Comparison of ENCODE assay signal across 31 cellular contexts in genomic region chr13:34939771-34940170, GRCh38.
"Had no signal": no experiment of that assay in that cellular context is flagged by ENCODE, and none has a peak within 500 bp of the region (broad histone marks: within the 10 kb centered on the region; RNA-seq: fewer than 3 reads in every experiment).

No MANE protein-coding gene starts in this region.

- DNase-seq: activated CD4-positive, alpha-beta T cell treated with anti-CD3 and anti-CD28 coated beads, Interleukin-2, amount 10 ng/mL, durations not matched to agents 24 days and 14 days; activated CD4-positive, alpha-beta T cell treated with anti-CD3 and anti-CD28 coated beads, Interleukin-2, amount 50 U/mL, for 4 hours; activated CD8-positive, alpha-beta T cell treated with anti-CD3 and anti-CD28 coated beads for 36 hours; activated effector memory CD4-positive, alpha-beta T cell treated with anti-CD3 and anti-CD28 coated beads, Interleukin-2, amount 50 U/mL, for 16 hours; activated naive CD4-positive, alpha-beta T cell treated with Interleukin-2 at 50 U/mL for 16 hours; activated naive CD8-positive, alpha-beta T cell treated with anti-CD3 and anti-CD28 coated beads, Interleukin-2, amount 10 ng/mL, durations not matched to agents 7 days and 5 days; activated T-cell treated with anti-CD3 and anti-CD28 coated beads, Interleukin-2, amount 50 U/mL, for 1 hour; activated T-cell treated with anti-CD3 and anti-CD28 coated beads, Interleukin-2, amount 50 U/mL, for 72 hours; amygdala; Kasumi-1; MG63; NCI-H1092; NCI-H1436 treated with DMSO at 0.1 percent for 48 hours; NCI-H1694 treated with DMSO at 0.1 percent for 48 hours; NCI-H2029; NCI-H2107; NCI-H2171; NCI-H510A; NCI-H526 treated with DMSO at 0.1 percent for 48 hours; NCI-H774; SHP77; SJCRH30 had no signal

- H3K27ac Mint-ChIP-seq: activated CD4-positive, alpha-beta T cell treated with anti-CD3 and anti-CD28 coated beads, Interleukin-2, amount 10 ng/mL, durations not matched to agents 24 days and 14 days; activated CD8-positive, alpha-beta T cell treated with anti-CD3 and anti-CD28 coated beads for 36 hours; activated naive CD4-positive, alpha-beta T cell treated with anti-CD3 and anti-CD28 coated beads, Interleukin-2, amount 50 U/mL, for 24 hours; activated naive CD8-positive, alpha-beta T cell treated with anti-CD3 and anti-CD28 coated beads, Interleukin-2, amount 10 ng/mL, durations not matched to agents 7 days and 5 days; activated T-cell treated with anti-CD3 and anti-CD28 coated beads, Interleukin-2, amount 50 U/mL, for 72 hours; activated T-helper 17 cell treated with anti-CD3 and anti-CD28 coated beads, Interleukin-2, amount 50 U/mL, for 72 hours; T-helper 1 cell treated with Interleukin-12 subunit alpha and Interleukin-12 subunit beta and Interleukin-4 antibody, amounts not matched to agents 30 μg/mL and 1 μg/mL, for 36 hours; T-helper 2 cell treated with Interferon-gamma antibody and Interleukin-4, amounts not matched to agents 5 μg/mL and 100 μg/mL, for 36 hours had no signal

- H3K27ac ChIP-seq: ascending aorta, cardiac muscle cell, SJCRH30, SK-N-MC had no signal

- H3K4me3 ChIP-seq: ascending aorta, cardiac muscle cell, MG63, SJCRH30, SK-N-MC had no signal

- H3K36me3 ChIP-seq: ascending aorta, cardiac muscle cell, MG63, SJCRH30 had no signal

- ATAC-seq: activated CD8-positive, alpha-beta T cell treated with anti-CD3 and anti-CD28 coated beads for 36 hours; activated T-cell treated with anti-CD3 and anti-CD28 coated beads, Interleukin-2, amount 50 U/mL, for 72 hours; activated T-helper 17 cell treated with anti-CD3 and anti-CD28 coated beads, Interleukin-2, amount 50 U/mL, for 72 hours; Panc1 had no signal

- H3K36me3 Mint-ChIP-seq: activated naive CD4-positive, alpha-beta T cell treated with anti-CD3 and anti-CD28 coated beads, Interleukin-2, amount 50 U/mL, for 24 hours; activated naive CD8-positive, alpha-beta T cell treated with anti-CD3 and anti-CD28 coated beads, Interleukin-2, amount 10 ng/mL, durations not matched to agents 7 days and 5 days had no signal

- H3K4me3 Mint-ChIP-seq: activated CD4-positive, alpha-beta T cell treated with anti-CD3 and anti-CD28 coated beads, Interleukin-2, amount 10 ng/mL, durations not matched to agents 24 days and 14 days; activated CD8-positive, alpha-beta T cell treated with anti-CD3 and anti-CD28 coated beads for 36 hours; activated naive CD4-positive, alpha-beta T cell treated with anti-CD3 and anti-CD28 coated beads, Interleukin-2, amount 50 U/mL, for 24 hours; activated naive CD8-positive, alpha-beta T cell treated with anti-CD3 and anti-CD28 coated beads, Interleukin-2, amount 10 ng/mL, durations not matched to agents 7 days and 5 days; activated T-cell treated with anti-CD3 and anti-CD28 coated beads, Interleukin-2, amount 50 U/mL, for 72 hours; activated T-helper 17 cell treated with anti-CD3 and anti-CD28 coated beads, Interleukin-2, amount 50 U/mL, for 72 hours; central memory CD8-positive, alpha-beta T cell; T-helper 1 cell treated with Interleukin-12 subunit alpha and Interleukin-12 subunit beta and Interleukin-4 antibody, amounts not matched to agents 30 μg/mL and 1 μg/mL, for 36 hours; T-helper 2 cell treated with Interferon-gamma antibody and Interleukin-4, amounts not matched to agents 5 μg/mL and 100 μg/mL, for 36 hours had no signal

- H3K27me3 ChIP-seq: ascending aorta, cardiac muscle cell, SJCRH30 had no signal

- H3K9me3 ChIP-seq: ascending aorta, MG63, SJCRH30 had no signal

- H3K4me1 ChIP-seq: SJCRH30 had no signal

- H3K9me3 Mint-ChIP-seq: activated CD4-positive, alpha-beta T cell treated with anti-CD3 and anti-CD28 coated beads, Interleukin-2, amount 10 ng/mL, durations not matched to agents 24 days and 14 days; activated CD8-positive, alpha-beta T cell treated with anti-CD3 and anti-CD28 coated beads for 36 hours; activated naive CD4-positive, alpha-beta T cell treated with anti-CD3 and anti-CD28 coated beads, Interleukin-2, amount 50 U/mL, for 24 hours; activated naive CD8-positive, alpha-beta T cell treated with anti-CD3 and anti-CD28 coated beads, Interleukin-2, amount 10 ng/mL, durations not matched to agents 7 days and 5 days; activated T-cell treated with anti-CD3 and anti-CD28 coated beads, Interleukin-2, amount 50 U/mL, for 72 hours; activated T-helper 17 cell treated with anti-CD3 and anti-CD28 coated beads, Interleukin-2, amount 50 U/mL, for 72 hours; T-helper 1 cell treated with Interleukin-12 subunit alpha and Interleukin-12 subunit beta and Interleukin-4 antibody, amounts not matched to agents 30 μg/mL and 1 μg/mL, for 36 hours; T-helper 2 cell treated with Interferon-gamma antibody and Interleukin-4, amounts not matched to agents 5 μg/mL and 100 μg/mL, for 36 hours had no signal
